2 cellular contexts compared by ENCODE assay signal in the genomic region with DNA sequence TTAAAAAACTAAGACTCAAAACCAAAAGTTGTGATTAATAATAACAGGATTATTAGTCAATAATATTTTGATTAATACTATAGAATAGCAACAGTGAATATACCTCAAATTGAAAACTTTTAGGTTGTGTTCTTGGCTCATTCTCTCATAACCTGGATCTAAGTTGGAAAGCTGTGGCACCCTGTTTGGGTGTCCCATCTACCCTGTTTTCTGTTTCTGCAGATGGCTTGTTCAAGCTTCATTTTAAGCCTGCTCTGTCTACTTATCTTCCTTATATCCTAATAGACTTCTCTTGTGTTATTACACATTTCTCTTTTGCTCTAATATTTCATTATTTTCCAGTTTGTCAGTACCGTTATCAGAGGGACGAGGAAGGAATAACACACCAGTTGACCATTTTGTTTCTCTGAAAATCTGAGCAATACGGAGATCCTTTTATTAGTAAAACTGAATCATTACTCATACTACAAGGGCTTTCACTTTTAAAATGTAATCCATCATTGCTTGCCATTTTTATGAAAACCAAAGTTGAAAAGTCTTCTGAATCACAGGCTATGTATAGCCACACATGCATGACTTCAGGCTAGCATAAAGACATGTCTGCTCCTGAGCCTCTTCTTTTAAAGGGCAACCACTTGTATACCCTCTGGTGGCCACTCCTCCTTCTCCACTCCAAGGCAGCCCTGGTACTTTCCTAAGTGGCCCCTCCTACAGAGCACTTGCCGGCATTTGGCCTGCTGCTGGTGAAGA.
TF ChIP-seq lines count a peak whose summit lies in the region.

No MANE protein-coding gene starts in this region.

TF ChIP-seq in HepG2, 621 proteins besides CTCF, POLR2A, EP300 and RAD21 (continues in another document):
- no peak for TF ChIP-seq FOXA1 (IDR thresholded peaks at IDR 0.05)
- no peak for TF ChIP-seq FOXA1 (CRISPR knock-in tag; IDR thresholded peaks at IDR 0.05)
- TF ChIP-seq CREB3 (CRISPR knock-in tag; IDR thresholded peaks at IDR 0.05): no peak
- TF ChIP-seq ATF1 (CRISPR knock-in tag; IDR thresholded peaks at IDR 0.05): no peak
- TF ChIP-seq, protein P1, sequence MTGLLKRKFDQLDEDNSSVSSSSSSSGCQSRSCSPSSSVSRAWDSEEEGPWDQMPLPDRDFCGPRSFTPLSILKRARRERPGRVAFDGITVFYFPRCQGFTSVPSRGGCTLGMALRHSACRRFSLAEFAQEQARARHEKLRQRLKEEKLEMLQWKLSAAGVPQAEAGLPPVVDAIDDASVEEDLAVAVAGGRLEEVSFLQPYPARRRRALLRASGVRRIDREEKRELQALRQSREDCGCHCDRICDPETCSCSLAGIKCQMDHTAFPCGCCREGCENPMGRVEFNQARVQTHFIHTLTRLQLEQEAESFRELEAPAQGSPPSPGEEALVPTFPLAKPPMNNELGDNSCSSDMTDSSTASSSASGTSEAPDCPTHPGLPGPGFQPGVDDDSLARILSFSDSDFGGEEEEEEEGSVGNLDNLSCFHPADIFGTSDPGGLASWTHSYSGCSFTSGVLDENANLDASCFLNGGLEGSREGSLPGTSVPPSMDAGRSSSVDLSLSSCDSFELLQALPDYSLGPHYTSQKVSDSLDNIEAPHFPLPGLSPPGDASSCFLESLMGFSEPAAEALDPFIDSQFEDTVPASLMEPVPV (CRISPR knock-in tag; IDR thresholded peaks at IDR 0.05): no peak
- TF ChIP-seq ADNP (CRISPR knock-in tag; IDR thresholded peaks at IDR 0.05): no peak
- TF ChIP-seq RFXAP (CRISPR knock-in tag; IDR thresholded peaks at IDR 0.05; ENCODE audit: borderline replicate concordance): no peak
- TF ChIP-seq ZNF20 (CRISPR knock-in tag; IDR thresholded peaks at IDR 0.05): no peak
- TF ChIP-seq, protein P2, sequence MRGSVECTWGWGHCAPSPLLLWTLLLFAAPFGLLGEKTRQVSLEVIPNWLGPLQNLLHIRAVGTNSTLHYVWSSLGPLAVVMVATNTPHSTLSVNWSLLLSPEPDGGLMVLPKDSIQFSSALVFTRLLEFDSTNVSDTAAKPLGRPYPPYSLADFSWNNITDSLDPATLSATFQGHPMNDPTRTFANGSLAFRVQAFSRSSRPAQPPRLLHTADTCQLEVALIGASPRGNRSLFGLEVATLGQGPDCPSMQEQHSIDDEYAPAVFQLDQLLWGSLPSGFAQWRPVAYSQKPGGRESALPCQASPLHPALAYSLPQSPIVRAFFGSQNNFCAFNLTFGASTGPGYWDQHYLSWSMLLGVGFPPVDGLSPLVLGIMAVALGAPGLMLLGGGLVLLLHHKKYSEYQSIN (CRISPR knock-in tag; IDR thresholded peaks at IDR 0.05; ENCODE audit: borderline replicate concordance): no peak
- TF ChIP-seq ZNF44 (CRISPR knock-in tag; IDR thresholded peaks at IDR 0.05): no peak
- TF ChIP-seq CREB1 (IDR thresholded peaks at IDR 0.05): no peak
- no peak for TF ChIP-seq CREB1 (CRISPR knock-in tag; IDR thresholded peaks at IDR 0.05)
- TF ChIP-seq, protein P3, sequence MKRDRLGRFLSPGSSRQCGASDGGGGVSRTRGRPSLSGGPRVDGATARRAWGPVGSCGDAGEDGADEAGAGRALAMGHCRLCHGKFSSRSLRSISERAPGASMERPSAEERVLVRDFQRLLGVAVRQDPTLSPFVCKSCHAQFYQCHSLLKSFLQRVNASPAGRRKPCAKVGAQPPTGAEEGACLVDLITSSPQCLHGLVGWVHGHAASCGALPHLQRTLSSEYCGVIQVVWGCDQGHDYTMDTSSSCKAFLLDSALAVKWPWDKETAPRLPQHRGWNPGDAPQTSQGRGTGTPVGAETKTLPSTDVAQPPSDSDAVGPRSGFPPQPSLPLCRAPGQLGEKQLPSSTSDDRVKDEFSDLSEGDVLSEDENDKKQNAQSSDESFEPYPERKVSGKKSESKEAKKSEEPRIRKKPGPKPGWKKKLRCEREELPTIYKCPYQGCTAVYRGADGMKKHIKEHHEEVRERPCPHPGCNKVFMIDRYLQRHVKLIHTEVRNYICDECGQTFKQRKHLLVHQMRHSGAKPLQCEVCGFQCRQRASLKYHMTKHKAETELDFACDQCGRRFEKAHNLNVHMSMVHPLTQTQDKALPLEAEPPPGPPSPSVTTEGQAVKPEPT (CRISPR knock-in tag; IDR thresholded peaks at IDR 0.05; ENCODE audit: low read depth): no peak
- TF ChIP-seq, protein P4, sequence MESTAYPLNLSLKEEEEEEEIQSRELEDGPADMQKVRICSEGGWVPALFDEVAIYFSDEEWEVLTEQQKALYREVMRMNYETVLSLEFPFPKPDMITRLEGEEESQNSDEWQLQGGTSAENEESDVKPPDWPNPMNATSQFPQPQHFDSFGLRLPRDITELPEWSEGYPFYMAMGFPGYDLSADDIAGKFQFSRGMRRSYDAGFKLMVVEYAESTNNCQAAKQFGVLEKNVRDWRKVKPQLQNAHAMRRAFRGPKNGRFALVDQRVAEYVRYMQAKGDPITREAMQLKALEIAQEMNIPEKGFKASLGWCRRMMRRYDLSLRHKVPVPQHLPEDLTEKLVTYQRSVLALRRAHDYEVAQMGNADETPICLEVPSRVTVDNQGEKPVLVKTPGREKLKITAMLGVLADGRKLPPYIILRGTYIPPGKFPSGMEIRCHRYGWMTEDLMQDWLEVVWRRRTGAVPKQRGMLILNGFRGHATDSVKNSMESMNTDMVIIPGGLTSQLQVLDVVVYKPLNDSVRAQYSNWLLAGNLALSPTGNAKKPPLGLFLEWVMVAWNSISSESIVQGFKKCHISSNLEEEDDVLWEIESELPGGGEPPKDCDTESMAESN (CRISPR knock-in tag; conservative IDR thresholded peaks at IDR 0.05): no peak
- no peak for TF ChIP-seq RARG (CRISPR knock-in tag; IDR thresholded peaks at IDR 0.05; ENCODE audit: low read depth)
- TF ChIP-seq ZMAT3 (CRISPR knock-in tag; conservative IDR thresholded peaks at IDR 0.05): no peak
- TF ChIP-seq, protein P5, sequence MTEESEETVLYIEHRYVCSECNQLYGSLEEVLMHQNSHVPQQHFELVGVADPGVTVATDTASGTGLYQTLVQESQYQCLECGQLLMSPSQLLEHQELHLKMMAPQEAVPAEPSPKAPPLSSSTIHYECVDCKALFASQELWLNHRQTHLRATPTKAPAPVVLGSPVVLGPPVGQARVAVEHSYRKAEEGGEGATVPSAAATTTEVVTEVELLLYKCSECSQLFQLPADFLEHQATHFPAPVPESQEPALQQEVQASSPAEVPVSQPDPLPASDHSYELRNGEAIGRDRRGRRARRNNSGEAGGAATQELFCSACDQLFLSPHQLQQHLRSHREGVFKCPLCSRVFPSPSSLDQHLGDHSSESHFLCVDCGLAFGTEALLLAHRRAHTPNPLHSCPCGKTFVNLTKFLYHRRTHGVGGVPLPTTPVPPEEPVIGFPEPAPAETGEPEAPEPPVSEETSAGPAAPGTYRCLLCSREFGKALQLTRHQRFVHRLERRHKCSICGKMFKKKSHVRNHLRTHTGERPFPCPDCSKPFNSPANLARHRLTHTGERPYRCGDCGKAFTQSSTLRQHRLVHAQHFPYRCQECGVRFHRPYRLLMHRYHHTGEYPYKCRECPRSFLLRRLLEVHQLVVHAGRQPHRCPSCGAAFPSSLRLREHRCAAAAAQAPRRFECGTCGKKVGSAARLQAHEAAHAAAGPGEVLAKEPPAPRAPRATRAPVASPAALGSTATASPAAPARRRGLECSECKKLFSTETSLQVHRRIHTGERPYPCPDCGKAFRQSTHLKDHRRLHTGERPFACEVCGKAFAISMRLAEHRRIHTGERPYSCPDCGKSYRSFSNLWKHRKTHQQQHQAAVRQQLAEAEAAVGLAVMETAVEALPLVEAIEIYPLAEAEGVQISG (CRISPR knock-in tag; IDR thresholded peaks at IDR 0.05): no peak

TF ChIP-seq in GM12891, 5 proteins besides CTCF, POLR2A, EP300 and RAD21:
- TF ChIP-seq PAX5 (IDR thresholded peaks at IDR 0.05; ENCODE audit: insufficient read depth, low read length, severe bottlenecking) (no peak), SPI1 (IDR thresholded peaks at IDR 0.05; ENCODE audit: low read depth, low read length) (no peak), POU2F2 (IDR thresholded peaks at IDR 0.05; ENCODE audit: low read depth, low read length) (no peak), POLR2AphosphoS5 (IDR thresholded peaks at IDR 0.05; ENCODE audit: low read depth, low read length) (no peak), TAF1 (IDR thresholded peaks at IDR 0.05; ENCODE audit: low read depth, low read length) (no peak)
